9 cellular contexts compared by ENCODE assay signal in genomic region chr16:640614-641013, GRCh38. TPM values are rescaled to one million over a fixed set of nuclear protein-coding genes. Genes with fewer than 3 reads are reported as not detected.
DNase-seq lines count a peak whose midpoint lies in the region; ATAC-seq and TF ChIP-seq lines count a peak whose summit lies in the region.
"Had no signal": no experiment of that assay in that cellular context is flagged by ENCODE, and none has a peak within 500 bp of the region (broad histone marks: within the 10 kb centered on the region; RNA-seq: fewer than 3 reads in every experiment).

No MANE protein-coding gene starts in this region.

- no peaks in the 10 kb centered on the region for H3K9me3 Mint-ChIP-seq in CD8-positive, alpha-beta T cell

- H3K4me3 Mint-ChIP-seq in CD8-positive, alpha-beta T cell, result peak overlapping the region; percentile 3

- H3K4me2 ChIP-seq in KMS-11 (peak overlapping the region; percentile 96; the same call in 1 of the 2 replicates), parathyroid adenoma (ENCODE audit: low read length) (peak overlapping the region; percentile 98)

- no peaks in the 10 kb centered on the region for H3K9me3 ChIP-seq in CD8-positive, alpha-beta T cell (ENCODE audit: low read length)
- no peaks in the 10 kb centered on the region for H3K9me3 ChIP-seq in parathyroid adenoma (ENCODE audit: control insufficient read depth, low read length)

- no peak for DNase-seq in CD8-positive, alpha-beta T cell
- DNase-seq in coronary artery (ENCODE audit: low spot score) (no peak), islet precursor cell (no peak), NCI-H1930 (lab: John Stamatoyannopoulos, UW) (no peak)
- DNase-seq: activated CD4-positive, alpha-beta T cell treated with anti-CD3 and anti-CD28 coated beads for 48 hours had no signal

- H3K27ac Mint-ChIP-seq in CD8-positive, alpha-beta T cell, result no peak overlapping the region

- no peak overlapping the region for H2AFZ ChIP-seq in KMS-11 (ENCODE audit: low read depth)
- H2AFZ ChIP-seq in parathyroid adenoma, result no peak overlapping the region

- peaks cover 5% of the 10 kb centered on the region for H3K36me3 Mint-ChIP-seq in CD8-positive, alpha-beta T cell

- H3K79me2 ChIP-seq in KMS-11 (ENCODE audit: insufficient read depth, low read depth) (peaks cover 23% of the 10 kb centered on the region), parathyroid adenoma (peaks cover 25% of the 10 kb centered on the region)

- no peaks in the 10 kb centered on the region for H3K27me3 ChIP-seq in CD8-positive, alpha-beta T cell (ENCODE audit: insufficient read depth, low read length)
- H3K27me3 ChIP-seq in KMS-11 (ENCODE audit: insufficient read depth, low read depth), result no peaks in the 10 kb centered on the region
- H3K27me3 ChIP-seq in parathyroid adenoma (ENCODE audit: control insufficient read depth, insufficient read depth, low read length), result peaks cover 3% of the 10 kb centered on the region

- H3K27ac ChIP-seq in CD8-positive, alpha-beta T cell (ENCODE audit: low read depth, low read length), result no peak overlapping the region
- H3K27ac ChIP-seq in KMS-11 (no peak overlapping the region), coronary artery (no peak overlapping the region), parathyroid adenoma (no peak overlapping the region)

- TF ChIP-seq CTCF in CD8-positive, alpha-beta T cell (IDR thresholded peaks at IDR 0.05), result no peak
- TF ChIP-seq CTCF in KMS-11 (conservative IDR thresholded peaks at IDR 0.05; ENCODE audit: low read depth, low read length), result no peak
- TF ChIP-seq CTCF in coronary artery (IDR thresholded peaks at IDR 0.05), result no peak
- no peak for TF ChIP-seq CTCF in parathyroid adenoma (IDR thresholded peaks at IDR 0.05)

- H3K27me3 Mint-ChIP-seq in CD8-positive, alpha-beta T cell (ENCODE audit: low read depth), result no peaks in the 10 kb centered on the region

- peaks cover 13% of the 10 kb centered on the region for H3K4me1 Mint-ChIP-seq in CD8-positive, alpha-beta T cell (ENCODE audit: low read depth)

- no peak overlapping the region for H3K4me3 ChIP-seq in CD8-positive, alpha-beta T cell (ENCODE audit: low read depth, low read length)
- H3K4me3 ChIP-seq in KMS-11 (IDR thresholded peaks at IDR 0.05; ENCODE audit: insufficient read depth, low read depth, low read length) (no peak overlapping the region), coronary artery (peak overlapping the region; percentile 98), parathyroid adenoma (ENCODE audit: low read depth, low read length) (peak overlapping the region; percentile 83)

- ATAC-seq in CD8-positive, alpha-beta T cell, result no peak
- ATAC-seq in HG02759 (IDR thresholded peaks at IDR 0.05; ENCODE audit: unreplicated experiment) (no peak), HG02938 (IDR thresholded peaks at IDR 0.05; ENCODE audit: unreplicated experiment) (no peak)

- no peaks in the 10 kb centered on the region for H4K20me1 ChIP-seq in KMS-11 (ENCODE audit: insufficient read depth)

- intact Hi-C loops in CD8-positive, alpha-beta T cell (cut with DNase I, micrococcal nuclease), result no loop called here

- peaks cover 24% of the 10 kb centered on the region for H3K4me1 ChIP-seq in CD8-positive, alpha-beta T cell (ENCODE audit: insufficient read depth, low read length)
- H3K4me1 ChIP-seq in KMS-11 (ENCODE audit: low read depth, poor library complexity, severe bottlenecking) (peaks cover 18% of the 10 kb centered on the region), parathyroid adenoma (peaks cover 17% of the 10 kb centered on the region)

- H3K9ac ChIP-seq in KMS-11, result peak overlapping the region; percentile 85; the same call in 1 of the 2 replicates
- H3K9ac ChIP-seq in parathyroid adenoma, result no peak overlapping the region

- POLR2A ChIA-PET in CD8-positive, alpha-beta T cell (lab: Charles Lee), result no interaction called here

- CTCF ChIA-PET in CD8-positive, alpha-beta T cell (lab: Charles Lee), result no interaction called here

- no peaks in the 10 kb centered on the region for H3K36me3 ChIP-seq in CD8-positive, alpha-beta T cell (ENCODE audit: insufficient read depth, low read length)
- H3K36me3 ChIP-seq in KMS-11 (ENCODE audit: insufficient read depth) (no peaks in the 10 kb centered on the region), parathyroid adenoma (ENCODE audit: control insufficient read depth, insufficient read depth, low read length) (no peaks in the 10 kb centered on the region)

RNA-seq across cellular contexts. Expression of gene MCRIP2, which starts 1.0 kb away (rescaled TPM):
- 10 to 100 TPM; 15.9 to 19.2 TPM for total RNA-seq in CD8-positive, alpha-beta T cell

RNA-seq across cellular contexts. Expression of gene METTL26, which starts 4.5 kb away (rescaled TPM):
- total RNA-seq in CD8-positive, alpha-beta T cell, result 10 to 100 TPM; 37.4 to 43.1 TPM

RNA-seq across cellular contexts. Expression of gene WDR90, which starts 8.6 kb away (rescaled TPM):
- 10 to 100 TPM; 15.0 to 22.8 TPM for total RNA-seq in CD8-positive, alpha-beta T cell

RNA-seq across cellular contexts. Expression of gene WFIKKN1, which starts 9.8 kb away (rescaled TPM):
- total RNA-seq in CD8-positive, alpha-beta T cell, result under 1 TPM; 0.16 to 0.17 TPM

RNA-seq across cellular contexts. Expression of gene RHOT2, which starts 27.3 kb away (rescaled TPM):
- 100 to 1,000 TPM; 163 to 175 TPM for total RNA-seq in CD8-positive, alpha-beta T cell

Comparison
In these comparisons a context has a peak if more than half of its experiments do, and no peak if none do; other contexts are left out.
1. H3K4me3 ChIP-seq: peak in coronary artery (single experiment) and parathyroid adenoma (single experiment); none in CD8-positive, alpha-beta T cell (single experiment) and KMS-11 (single experiment).